In genomic region chrX:151505796-151506195, GRCh38 we compare ENCODE assay signal across 9 cellular contexts. TPM values are rescaled to one million over a fixed set of nuclear protein-coding genes. Genes with fewer than 3 reads are reported as not detected.
DNase-seq lines count a peak whose midpoint lies in the region; ATAC-seq and TF ChIP-seq lines count a peak whose summit lies in the region.
"Had no signal": no experiment of that assay in that cellular context is flagged by ENCODE, and none has a peak within 500 bp of the region (broad histone marks: within the 10 kb centered on the region; RNA-seq: fewer than 3 reads in every experiment).

No MANE protein-coding gene starts in this region.

- no peak for TF ChIP-seq CTCF in activated CD8-positive, alpha-beta T cell treated with anti-CD3 and anti-CD28 coated beads for 36 hours (IDR thresholded peaks at IDR 0.05)
- TF ChIP-seq CTCF in retinal pigment epithelial cell (conservative IDR thresholded peaks at IDR 0.05; ENCODE audit: low read depth, low read length), result peak; percentile 41

- peaks cover 7% of the 10 kb centered on the region for H3K27me3 Mint-ChIP-seq in activated CD8-positive, alpha-beta T cell treated with anti-CD3 and anti-CD28 coated beads for 36 hours

- H3K4me3 ChIP-seq in retinal pigment epithelial cell (ENCODE audit: low read length), result no peak overlapping the region
- H3K4me3 ChIP-seq: skin epidermis had no signal

- peak; percentile 20 to 23 for DNase-seq in activated T-cell treated with anti-CD3 and anti-CD28 coated beads, Interleukin-2, amount 50 U/mL, for 48 hours
- DNase-seq in activated T-cell treated with anti-CD3 and anti-CD28 coated beads for 4 hours, result no peak
- peak; percentile 74 for DNase-seq in HT-29 (ENCODE audit: low spot score)
- peak; percentile 40 for DNase-seq in activated CD8-positive, alpha-beta T cell treated with anti-CD3 and anti-CD28 coated beads for 36 hours
- DNase-seq in retinal pigment epithelial cell (ENCODE audit: low read depth), result no peak
- DNase-seq in amniotic stem cell (lab: John Stamatoyannopoulos, UW), result no peak

- H3K27ac Mint-ChIP-seq in activated CD8-positive, alpha-beta T cell treated with anti-CD3 and anti-CD28 coated beads for 36 hours, result no peak overlapping the region

- H3K4me3 Mint-ChIP-seq in activated CD8-positive, alpha-beta T cell treated with anti-CD3 and anti-CD28 coated beads for 36 hours, result no peak overlapping the region

- no peaks in the 10 kb centered on the region for H3K4me1 Mint-ChIP-seq in activated CD8-positive, alpha-beta T cell treated with anti-CD3 and anti-CD28 coated beads for 36 hours (ENCODE audit: low read depth)

- no peak for ATAC-seq in activated CD8-positive, alpha-beta T cell treated with anti-CD3 and anti-CD28 coated beads for 36 hours
- ATAC-seq in HG02973 (IDR thresholded peaks at IDR 0.05; ENCODE audit: unreplicated experiment) (no peak), HG02798 (IDR thresholded peaks at IDR 0.05; ENCODE audit: poor library complexity, unreplicated experiment) (no peak)

- intact Hi-C loops in activated CD8-positive, alpha-beta T cell treated with anti-CD3 and anti-CD28 coated beads for 36 hours (cut with micrococcal nuclease), result loop anchor here (10.0 kb wide), 1 partner anchor 179 kb away; no protein-coding TSS in a partner anchor

- no peaks in the 10 kb centered on the region for H3K36me3 Mint-ChIP-seq in activated CD8-positive, alpha-beta T cell treated with anti-CD3 and anti-CD28 coated beads for 36 hours (ENCODE audit: low read depth)

- POLR2A ChIA-PET in activated CD8-positive, alpha-beta T cell treated with anti-CD3 and anti-CD28 coated beads for 36 hours (lab: Charles Lee), result no interaction called here

- CTCF ChIA-PET in activated CD8-positive, alpha-beta T cell treated with anti-CD3 and anti-CD28 coated beads for 36 hours (lab: Charles Lee), result interaction anchor here (1.4 kb wide), 1 partner anchor 18 kb away, joined by 3 read pairs; no protein-coding TSS in a partner anchor

- no peaks in the 10 kb centered on the region for H3K9me3 Mint-ChIP-seq in activated CD8-positive, alpha-beta T cell treated with anti-CD3 and anti-CD28 coated beads for 36 hours

RNA-seq across cellular contexts. Expression of gene PASD1, which starts 57.7 kb away (rescaled TPM):
- not detected in 2 replicates for total RNA-seq in HT-29 (2014; rRNA removed; shearing (Covaris generic))
- not detected for total RNA-seq in activated CD8-positive, alpha-beta T cell treated with anti-CD3 and anti-CD28 coated beads for 36 hours

Comparison
In these comparisons a context has a peak if more than half of its experiments do, and no peak if none do; other contexts are left out.
1. DNase-seq: peak in activated T-cell treated with anti-CD3 and anti-CD28 coated beads, Interleukin-2, amount 50 U/mL, for 48 hours (2 of 2), HT-29 (single experiment) and activated CD8-positive, alpha-beta T cell treated with anti-CD3 and anti-CD28 coated beads for 36 hours (single experiment); none in activated T-cell treated with anti-CD3 and anti-CD28 coated beads for 4 hours (single experiment), retinal pigment epithelial cell (single experiment) and amniotic stem cell (single experiment).